1 cellular context compared by ENCODE assay signal in the genomic region with DNA sequence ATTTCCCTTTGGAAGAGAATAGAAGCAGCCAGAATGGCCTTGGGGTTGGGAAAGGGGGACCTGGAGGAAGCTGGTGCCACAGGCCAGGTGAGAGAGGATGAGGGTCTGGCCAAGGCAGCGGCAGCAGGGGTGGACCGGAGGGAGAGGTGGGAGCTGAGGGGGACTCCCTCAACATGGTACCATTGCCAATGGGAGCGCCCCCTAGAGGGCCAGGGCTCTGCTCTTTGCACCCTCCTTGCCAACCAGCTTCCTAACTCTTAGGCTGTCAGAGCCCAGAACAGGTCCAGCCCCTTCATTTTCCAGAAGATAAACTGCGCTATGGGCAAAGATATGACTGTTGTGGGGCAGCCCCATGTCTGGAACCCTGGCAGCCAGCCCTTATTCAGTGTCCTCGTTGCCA.
TF ChIP-seq lines count a peak whose summit lies in the region.

No MANE protein-coding gene starts in this region.

TF ChIP-seq in K562, 482 proteins besides CTCF, POLR2A, EP300 and RAD21 (continued from another document):
- TF ChIP-seq HES1 (IDR thresholded peaks at IDR 0.05; ENCODE audit: low read depth): no peak
